In genomic region chr12:57101892-57102695, GRCh38 we compare ENCODE assay signal across 13 cellular contexts. TPM values are rescaled to one million over a fixed set of nuclear protein-coding genes. Genes with fewer than 3 reads are reported as not detected.
DNase-seq lines count a peak whose midpoint lies in the region; ATAC-seq, FAIRE-seq and TF ChIP-seq lines count a peak whose summit lies in the region.
"Had no signal": no experiment of that assay in that cellular context is flagged by ENCODE, and none has a peak within 500 bp of the region (broad histone marks: within the 10 kb centered on the region; RNA-seq: fewer than 3 reads in every experiment).

No MANE protein-coding gene starts in this region.

- H4K20me1 ChIP-seq in smooth muscle cell (ENCODE audit: low read depth), result peaks cover 8% of the 10 kb centered on the region

- TF ChIP-seq CTCF in smooth muscle cell (IDR thresholded peaks at IDR 0.05; ENCODE audit: borderline replicate concordance, insufficient read depth, poor library complexity, severe bottlenecking), result no peak

- H3K79me2 ChIP-seq in smooth muscle cell (ENCODE audit: low read depth), result peaks cover 1% of the 10 kb centered on the region

- 84% methylated on average over 15 of the region's 15 CpGs for WGBS in smooth muscle cell (ENCODE audit: low lambda C conversion rate)

- H3K9me3 ChIP-seq in smooth muscle cell (replicated peaks; ENCODE audit: low read depth), result no peaks in the 10 kb centered on the region
- H3K9me3 ChIP-seq: upper lobe of left lung had no signal

- H3K27ac ChIP-seq in epithelial cell of prostate (peak overlapping the region; percentile 4), smooth muscle cell (ENCODE audit: low read depth) (peak overlapping the region; percentile 40)

- no peak overlapping the region for H3K9ac ChIP-seq in smooth muscle cell (ENCODE audit: low read depth)

- no peak overlapping the region for H3K4me3 ChIP-seq in smooth muscle cell
- H3K4me3 ChIP-seq: upper lobe of left lung had no signal

- no peak for FAIRE-seq in RCC 7860 (lab: Jason Lieb, UNC)
- FAIRE-seq: A204.1 had no signal

- no peaks in the 10 kb centered on the region for H3K36me3 ChIP-seq in smooth muscle cell (ENCODE audit: low read depth)

- H3K27me3 ChIP-seq in smooth muscle cell (ENCODE audit: low read depth), result no peaks in the 10 kb centered on the region
- H3K27me3 ChIP-seq: upper lobe of left lung had no signal

- peaks cover 11% of the 10 kb centered on the region for H3F3A ChIP-seq in smooth muscle cell (ENCODE audit: low read depth)

- H3K4me2 ChIP-seq in smooth muscle cell, result no peak overlapping the region

- H3K4me1 ChIP-seq in smooth muscle cell (ENCODE audit: low read depth), result no peaks in the 10 kb centered on the region

- H2AFZ ChIP-seq in smooth muscle cell (ENCODE audit: low read depth), result no peak overlapping the region

- ATAC-seq in GM21723 (IDR thresholded peaks at IDR 0.05; ENCODE audit: unreplicated experiment) (no peak), HG03039 (IDR thresholded peaks at IDR 0.05; ENCODE audit: unreplicated experiment) (no peak)
- ATAC-seq: sciatic nerve had no signal

- DNase-seq in NCI-H82 (lab: John Stamatoyannopoulos, UW) (peak; percentile 17), NCI-H82 treated with DMSO at 0.1 percent for 48 hours (lab: John Stamatoyannopoulos, UW; ENCODE audit: unreplicated experiment) (no peak), RCC 7860 (ENCODE audit: low spot score) (peak; percentile 22), epithelial cell of prostate (ENCODE audit: low read depth, low spot score) (no peak), smooth muscle cell (lab: John Stamatoyannopoulos, UW; ENCODE audit: unreplicated experiment) (no peak)
- no peak for DNase-seq in stimulated activated CD4-positive, alpha-beta T cell treated with anti-CD3 and anti-CD28 coated beads, Interleukin-12 subunit alpha, Interleukin-12 subunit beta, amount 100 ng/mL, for 4 hours
- DNase-seq: upper lobe of left lung had no signal

RNA-seq across cellular contexts. Expression of gene STAT6, which starts 9.1 kb away (rescaled TPM):
- 39.1 and 56.8 TPM in 2 replicates for total RNA-seq in smooth muscle cell
- 38.7 and 48.5 TPM in 2 replicates for polyA plus RNA-seq in smooth muscle cell

RNA-seq across cellular contexts. Expression of gene NAB2, which starts 13.2 kb away (rescaled TPM):
- 57.8 and 58.3 TPM in 2 replicates for total RNA-seq in smooth muscle cell
- polyA plus RNA-seq in smooth muscle cell, result 37.9 and 39.7 TPM in 2 replicates

RNA-seq across cellular contexts. Expression of gene NEMP1, which starts 23.5 kb away (rescaled TPM):
- 8.9 and 12.6 TPM in 2 replicates for total RNA-seq in smooth muscle cell
- polyA plus RNA-seq in smooth muscle cell, result 3.2 and 4.0 TPM in 2 replicates

RNA-seq across cellular contexts. Expression of gene LRP1, which starts 26.2 kb away (rescaled TPM):
- 80.3 and 95.4 TPM in 2 replicates for total RNA-seq in smooth muscle cell
- polyA plus RNA-seq in smooth muscle cell, result 75.3 and 83.1 TPM in 2 replicates

RNA-seq across cellular contexts. Expression of gene LRP1-AS, which starts 45.3 kb away (rescaled TPM):
- not detected in 2 replicates for total RNA-seq in smooth muscle cell
- not detected in 2 replicates for polyA plus RNA-seq in smooth muscle cell
- total RNA-seq: glomerular endothelial cell, OCI-LY7, sciatic nerve, upper lobe of left lung had no signal

Comparison
In these comparisons a context has a peak if more than half of its experiments do, and no peak if none do; other contexts are left out.
1. DNase-seq: peak in NCI-H82 (single experiment) and RCC 7860 (single experiment); none in NCI-H82 treated with DMSO at 0.1 percent for 48 hours (single experiment), epithelial cell of prostate (single experiment), smooth muscle cell (single experiment) and stimulated activated CD4-positive, alpha-beta T cell treated with anti-CD3 and anti-CD28 coated beads, Interleukin-12 subunit alpha, Interleukin-12 subunit beta, amount 100 ng/mL, for 4 hours (single experiment).